Comparison of ENCODE assay signal across 12 cellular contexts in the genomic region with DNA sequence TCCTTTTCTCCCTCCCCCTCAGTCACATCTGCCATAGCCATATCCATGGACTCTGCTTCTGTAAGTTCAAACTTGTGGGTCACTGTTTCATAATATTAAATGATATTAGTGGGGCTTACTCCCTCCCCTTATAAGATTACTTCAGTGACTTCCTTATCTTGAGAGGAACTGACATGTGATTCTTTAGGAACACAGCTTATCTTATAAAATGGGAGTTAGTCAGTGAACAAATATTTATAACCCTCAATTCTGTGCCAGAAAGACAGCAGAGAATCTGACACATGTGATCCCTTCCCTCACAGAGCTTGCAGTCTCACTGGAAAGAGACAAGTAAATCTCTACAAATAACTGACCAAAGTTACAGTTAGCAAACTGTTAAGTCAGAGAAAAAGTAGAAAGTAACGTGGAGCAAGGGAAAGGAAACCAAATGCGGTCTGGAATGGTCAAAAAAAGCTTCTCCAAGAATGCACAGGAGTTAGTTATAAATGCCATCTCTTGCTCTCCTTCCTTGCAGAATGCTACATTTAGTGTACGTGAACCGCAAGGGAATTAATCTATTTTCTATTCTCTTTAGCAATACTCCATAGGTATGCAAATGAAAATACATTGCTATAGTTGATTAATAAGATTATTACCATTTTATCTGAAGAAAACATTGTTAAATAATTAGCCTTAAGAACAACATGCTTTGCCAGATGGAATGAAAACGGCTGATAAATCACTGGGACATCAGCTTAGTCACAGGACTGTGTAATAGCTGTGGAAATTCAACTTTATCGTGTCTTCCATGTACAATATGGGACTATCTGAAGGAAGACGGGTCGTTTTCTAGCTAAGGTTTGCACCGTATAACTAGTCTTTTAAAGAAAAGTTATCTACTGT. TPM values are rescaled to one million over a fixed set of nuclear protein-coding genes. Genes with fewer than 3 reads are reported as not detected.
DNase-seq lines count a peak whose midpoint lies in the region; ATAC-seq, FAIRE-seq and TF ChIP-seq lines count a peak whose summit lies in the region.
"Had no signal": no experiment of that assay in that cellular context is flagged by ENCODE, and none has a peak within 500 bp of the region (broad histone marks: within the 10 kb centered on the region; RNA-seq: fewer than 3 reads in every experiment).

No MANE protein-coding gene starts in this region.

- CTCF ChIA-PET in Panc1 (lab: Charles Lee): interaction anchor here (0.5 kb wide), 1 partner anchor 62 kb away, joined by 3 read pairs; no protein-coding TSS in a partner anchor

- H3K4me3 ChIP-seq in Panc1 (ENCODE audit: low read depth in 2 of 2, low read length in 2 of 2) (no peak overlapping the region), fibroblast of villous mesenchyme (ENCODE audit: low read depth, low read length) (peak overlapping the region; percentile 42), pancreas (no peak overlapping the region)

- POLR2A ChIA-PET in Panc1 (lab: Charles Lee): no interaction called here

- H3K9me3 ChIP-seq in Panc1 (ENCODE audit: control insufficient read depth, insufficient read depth, low read depth, low read length) (no peaks in the 10 kb centered on the region), pancreas (no peaks in the 10 kb centered on the region)

- no peaks in the 10 kb centered on the region for H3K27me3 ChIP-seq in Panc1 (ENCODE audit: control insufficient read depth, insufficient read depth, low read length)
- no peaks in the 10 kb centered on the region for H3K27me3 ChIP-seq in pancreas

- H3K36me3 ChIP-seq in Panc1 (ENCODE audit: control insufficient read depth, insufficient read depth, low read length) (no peaks in the 10 kb centered on the region), pancreas (no peaks in the 10 kb centered on the region)

- intact Hi-C loops in Panc1 (cut with micrococcal nuclease; ENCODE audit: unreplicated experiment) (loop anchor here (2.0 kb wide), 1 partner anchor 19 kb away; no protein-coding TSS in a partner anchor), pancreas (cut with DNase I) (no loop called here)

- H3K4me1 ChIP-seq in Panc1 (ENCODE audit: control insufficient read depth, insufficient read depth, low read length): peaks cover 8% of the 10 kb centered on the region; the same call in 1 of the 2 replicates
- peaks cover 0 to 9% (median 0%) of the 10 kb centered on the region in 3 donors for H3K4me1 ChIP-seq in pancreas

- DNase-seq in COLO829 (ENCODE audit: low spot score): peak; percentile 32
- DNase-seq in Panc1 (ENCODE audit: low read depth, low spot score): no peak
- peak; percentile 93 for DNase-seq in fibroblast of villous mesenchyme (ENCODE audit: low read depth)
- no peak for DNase-seq in pancreas
- DNase-seq in activated naive CD4-positive, alpha-beta T cell treated with anti-CD3 and anti-CD28 coated beads, Interleukin-2, amount 50 U/mL, for 72 hours (ENCODE audit: low spot score in 2 of 2): no peak
- no peak for DNase-seq in NCI-H2081 (lab: John Stamatoyannopoulos, UW)
- DNase-seq in DMS53 treated with DMSO at 0.1 percent for 48 hours (lab: John Stamatoyannopoulos, UW; ENCODE audit: unreplicated experiment): no peak
- DNase-seq: activated CD4-positive, alpha-beta T cell treated with anti-CD3 and anti-CD28 coated beads, Interleukin-2, amount 50 U/mL, for 4 hours; CD4-positive, alpha-beta T cell; NCI-H1048 had no signal

- 81 to 83% methylated on average over 9 of the region's 9 CpGs for WGBS in pancreas, 2 donors

- H3K27ac Mint-ChIP-seq in activated naive CD4-positive, alpha-beta T cell treated with anti-CD3 and anti-CD28 coated beads, Interleukin-2, amount 50 U/mL, for 72 hours: no peak overlapping the region
- H3K27ac Mint-ChIP-seq: CD4-positive, alpha-beta T cell had no signal

- H3K36me3 Mint-ChIP-seq in activated naive CD4-positive, alpha-beta T cell treated with anti-CD3 and anti-CD28 coated beads, Interleukin-2, amount 50 U/mL, for 72 hours: peaks cover 4 to 5% of the 10 kb centered on the region in 2 donors

- BruUV-seq in Panc1 (replicated peaks; lab: Mats Ljungman, UMichigan): no TSS peak

- in situ Hi-C loops in Panc1 (cut with HindIII; ENCODE audit: low pct_unique_long_range_greater_than_20kb, low sequenced_read_pairs): no loop called here

- no peak for TF ChIP-seq CTCF in Panc1 (IDR thresholded peaks at IDR 0.05)
- no peak for TF ChIP-seq CTCF in fibroblast of villous mesenchyme (IDR thresholded peaks at IDR 0.05; ENCODE audit: insufficient read depth, low read depth, low read length)
- TF ChIP-seq CTCF in pancreas (IDR thresholded peaks at IDR 0.05): no peak

- H3K27ac ChIP-seq in Panc1 (ENCODE audit: low read length) (peak overlapping the region; percentile 48; the same call in 1 of the 2 replicates), pancreas (no peak overlapping the region)

- peaks cover 0 to 4% of the 10 kb centered on the region in 2 donors for H3K9me3 Mint-ChIP-seq in activated naive CD4-positive, alpha-beta T cell treated with anti-CD3 and anti-CD28 coated beads, Interleukin-2, amount 50 U/mL, for 72 hours

- FAIRE-seq in pancreas (lab: Jason Lieb, UNC): no peak
- FAIRE-seq: GM18507 had no signal

- peak; percentile 34; the same call in 1 of the 2 replicates for ATAC-seq in Panc1
- peak; percentile 53 to 79 (median 66) for ATAC-seq in pancreas
- ATAC-seq in activated naive CD4-positive, alpha-beta T cell treated with anti-CD3 and anti-CD28 coated beads, Interleukin-2, amount 50 U/mL, for 72 hours: no peak
- ATAC-seq in GM19467 (IDR thresholded peaks at IDR 0.05; ENCODE audit: unreplicated experiment): no peak

RNA-seq across cellular contexts. Expression of a gene that starts 29.0 kb away (rescaled TPM):
- total RNA-seq in Panc1 (2021; ENCODE audit: unreplicated experiment) (15.6 TPM), fibroblast of villous mesenchyme (135 and 186 TPM in 2 replicates), pancreas (10 to 100 TPM; 11.0 to 25.4 (median 14.9) TPM)
- 5.0 TPM for polyA plus RNA-seq in Panc1 (2012; ENCODE audit: insufficient read length)
- 1 to 10 TPM; 1.6 to 5.9 TPM for polyA plus RNA-seq in pancreas
- total RNA-seq in activated naive CD4-positive, alpha-beta T cell treated with anti-CD3 and anti-CD28 coated beads, Interleukin-2, amount 50 U/mL, for 72 hours: 1 to 10 TPM in 1 of 2 donors, under 1 TPM in 1; 0.16 to 1.1 TPM

Comparison
In these comparisons a context has a peak if more than half of its experiments do, and no peak if none do; other contexts are left out.
1. DNase-seq: peak in COLO829 (single experiment) and fibroblast of villous mesenchyme (single experiment); none in Panc1 (single experiment), pancreas (0 of 6), activated naive CD4-positive, alpha-beta T cell treated with anti-CD3 and anti-CD28 coated beads, Interleukin-2, amount 50 U/mL, for 72 hours (0 of 2), NCI-H2081 (0 of 2) and DMS53 treated with DMSO at 0.1 percent for 48 hours (single experiment).
2. ATAC-seq: peak in Panc1 (single experiment) and pancreas (4 of 4); none in activated naive CD4-positive, alpha-beta T cell treated with anti-CD3 and anti-CD28 coated beads, Interleukin-2, amount 50 U/mL, for 72 hours (0 of 2) and GM19467 (single experiment).